9 cellular contexts compared by ENCODE assay signal in genomic region chr22:40826292-40826691, GRCh38. TPM values are rescaled to one million over a fixed set of nuclear protein-coding genes. Genes with fewer than 3 reads are reported as not detected.
DNase-seq lines count a peak whose midpoint lies in the region; ATAC-seq and TF ChIP-seq lines count a peak whose summit lies in the region.
"Not testable (repeated sequence)": the region's sequence is repeated elsewhere in the genome, so short reads cannot be mapped to it uniquely, and the experiment has no call there.
"Had no signal": no experiment of that assay in that cellular context is flagged by ENCODE, and none has a peak within 500 bp of the region (broad histone marks: within the 10 kb centered on the region; RNA-seq: fewer than 3 reads in every experiment).

No MANE protein-coding gene starts in this region.

- ATAC-seq in GM23338, PC-3: not testable (repeated sequence)
- ATAC-seq in right lobe of liver = peak in 3 of 4 donors; percentile 24 to 50 (median 26)

- not testable (repeated sequence) for H3K9me3 ChIP-seq in PC-3 (ENCODE audit: low read length); endodermal cell (ENCODE audit: control insufficient read depth, low read length); right lobe of liver

- H3K4me1 ChIP-seq in GM23338 (ENCODE audit: insufficient read depth) = peaks cover 19% of the 10 kb centered on the region
- not testable (repeated sequence) for H3K4me1 ChIP-seq in PC-3 (ENCODE audit: insufficient read depth, low read length); endodermal cell (ENCODE audit: control insufficient read depth, insufficient read depth, low read length)
- H3K4me1 ChIP-seq in right lobe of liver = peaks cover 0 to 18% (median 5%) of the 10 kb centered on the region in 4 donors

- intact Hi-C loops in PC-3 (cut with micrococcal nuclease); right lobe of liver (cut with DNase I): not testable (repeated sequence)

- TSS peak; percentile 79 for BruUV-seq in PC-3 (replicated peaks; lab: Mats Ljungman, UMichigan)

- DNase-seq in GM23338 (ENCODE audit: low spot score); PC-3; endodermal cell; right lobe of liver: not testable (repeated sequence)

- H3K4me2 ChIP-seq in GM23338 = peak overlapping the region; percentile 37
- H3K4me2 ChIP-seq in PC-3 (ENCODE audit: low read length) = not testable (repeated sequence)

- H4K20me1 ChIP-seq in GM23338 (replicated peaks; ENCODE audit: insufficient read depth); PC-3 (ENCODE audit: low read length): not testable (repeated sequence)

- H3K79me2 ChIP-seq in GM23338 (replicated peaks; ENCODE audit: insufficient read depth); PC-3 (ENCODE audit: low read length): not testable (repeated sequence)

- H3K27ac Mint-ChIP-seq in GM23338 (peak overlapping the region; percentile 96), endodermal cell (peak overlapping the region; percentile 84)

- POLR2A ChIA-PET in PC-3 (lab: Charles Lee; ENCODE audit: unreplicated experiment) = interaction anchor here (0.7 kb wide), 1 partner anchor 12 kb away, joined by 3 read pairs; no protein-coding TSS in a partner anchor

- H3K36me3 Mint-ChIP-seq in GM23338 (ENCODE audit: low read depth) (peaks cover 61% of the 10 kb centered on the region), endodermal cell (ENCODE audit: low read depth) (peaks cover 65% of the 10 kb centered on the region)

- H3K27me3 ChIP-seq in GM23338 (ENCODE audit: insufficient read depth); PC-3 (ENCODE audit: low read length); endodermal cell (ENCODE audit: control insufficient read depth, insufficient read depth, low read length, poor library complexity, severe bottlenecking); right lobe of liver: not testable (repeated sequence)

- TF ChIP-seq POLR2A in right lobe of liver (IDR thresholded peaks at IDR 0.05) = not testable (repeated sequence)

- not testable (repeated sequence) for H3K9me3 Mint-ChIP-seq in GM23338, endodermal cell

- peak overlapping the region; percentile 47 for H3K4me3 Mint-ChIP-seq in GM23338
- H3K4me3 Mint-ChIP-seq in endodermal cell = not testable (repeated sequence)

- H3F3A ChIP-seq in GM23338 (replicated peaks; ENCODE audit: low read depth); PC-3 (ENCODE audit: low read length, unreplicated experiment): not testable (repeated sequence)

- not testable (repeated sequence) for H3K9me2 ChIP-seq in GM23338 (ENCODE audit: insufficient read depth); PC-3 (replicated peaks; ENCODE audit: low read length)

- CTCF ChIA-PET in PC-3 (lab: Charles Lee) = not testable (repeated sequence)

- peak overlapping the region; percentile 96 for H3K27ac ChIP-seq in GM23338 (ENCODE audit: low read depth)
- not testable (repeated sequence) for H3K27ac ChIP-seq in PC-3 (ENCODE audit: low read length); endodermal cell (ENCODE audit: low read depth, low read length)
- H3K27ac ChIP-seq in right lobe of liver = peak overlapping the region; percentile 20 to 72 (median 27)

- WGBS in endodermal cell (ENCODE audit: insufficient coverage in 1 of 2, insufficient read length in 1 of 2), 2 experiments = 80 to 91% methylated on average over 1 of the region's 2 CpGs
- WGBS in right lobe of liver (ENCODE audit: insufficient coverage, low coverage, low lambda C conversion rate, missing lambda C conversion rate) = no CpG with 5 or more reads among the region's 2 CpGs

- H3K36me3 ChIP-seq in GM23338 (ENCODE audit: insufficient read depth) (peaks cover 20% of the 10 kb centered on the region; the same call in 1 of the 2 replicates), PC-3 (ENCODE audit: low read depth, low read length) (peaks cover 38% of the 10 kb centered on the region), endodermal cell (ENCODE audit: control insufficient read depth, insufficient read depth, low read length) (peaks cover 76% of the 10 kb centered on the region), right lobe of liver (peaks cover 0 to 54% (median 18%) of the 10 kb centered on the region in 4 donors)

- TF ChIP-seq CTCF in GM23338 (conservative IDR thresholded peaks at IDR 0.05; ENCODE audit: low read depth in 2 of 2); PC-3 (conservative IDR thresholded peaks at IDR 0.05; ENCODE audit: low read depth, low read length); endodermal cell (conservative IDR thresholded peaks at IDR 0.05); right lobe of liver (IDR thresholded peaks at IDR 0.05): not testable (repeated sequence)

- H3K4me3 ChIP-seq in GM23338 = peak overlapping the region; percentile 11; the same call in 1 of the 2 replicates
- H3K4me3 ChIP-seq in PC-3 (ENCODE audit: low read length); right lobe of liver: not testable (repeated sequence)
- peak overlapping the region; percentile 66 for H3K4me3 ChIP-seq in endodermal cell (ENCODE audit: low read length)

- H3K4me1 Mint-ChIP-seq in GM23338 = peaks cover 25% of the 10 kb centered on the region; the same call in 2 of the 3 replicates
- H3K4me1 Mint-ChIP-seq in endodermal cell = peaks cover 17% of the 10 kb centered on the region

- H3K27me3 Mint-ChIP-seq in GM23338 (ENCODE audit: insufficient read depth, low read depth, poor library complexity); endodermal cell (ENCODE audit: insufficient read depth): not testable (repeated sequence)

- not testable (repeated sequence) for H3K9ac ChIP-seq in PC-3 (ENCODE audit: low read length)
- H3K9ac ChIP-seq in endodermal cell (ENCODE audit: extremely low read depth, low read length, poor library complexity, severe bottlenecking) = peak overlapping the region; percentile 42

- H2AFZ ChIP-seq in GM23338; PC-3 (ENCODE audit: low read length): not testable (repeated sequence)

RNA-seq across cellular contexts. Expression of gene SLC25A17, which starts 7.1 kb away (rescaled TPM):
- 40.0 and 43.6 TPM in 2 replicates for total RNA-seq in GM23338 (2014; rRNA removed; shearing (Covaris generic))
- 28.2 and 35.4 TPM in 2 replicates for polyA plus RNA-seq in GM23338 (2016; fragmentation: Nextera tagmentation; extraction: Ambion mirVana)
- total RNA-seq in PC-3 (2014; rRNA removed) (18.3 and 24.7 TPM in 2 replicates), endodermal cell (10 to 100 TPM; 25.4 to 29.4 TPM), right lobe of liver (10 to 100 TPM; 10.9 to 15.5 (median 13.0) TPM)
- polyA plus RNA-seq in endodermal cell (2013, experiment 1 of 2) = 24.3 TPM
- polyA plus RNA-seq in endodermal cell (2013, experiment 2 of 2) = 23.4 TPM

RNA-seq across cellular contexts. Expression of gene ST13, which starts 30.1 kb away (rescaled TPM):
- total RNA-seq in GM23338 (2014; rRNA removed; shearing (Covaris generic)) = 148 and 159 TPM in 2 replicates
- polyA plus RNA-seq in GM23338 (2016; fragmentation: Nextera tagmentation; extraction: Ambion mirVana) = 208 and 238 TPM in 2 replicates
- total RNA-seq in PC-3 (2014; rRNA removed) (136 and 143 TPM in 2 replicates), endodermal cell (100 to 1,000 TPM; 310 to 324 TPM), right lobe of liver (100 to 1,000 TPM in 4 of 6 experiments, 10 to 100 TPM in 2; 70.3 to 262 (median 143) TPM)
- 220 TPM for polyA plus RNA-seq in endodermal cell (2013, experiment 1 of 2)
- 226 TPM for polyA plus RNA-seq in endodermal cell (2013, experiment 2 of 2)

RNA-seq across cellular contexts. Expression of gene XPNPEP3, which starts 30.7 kb away (rescaled TPM):
- 19.5 and 22.9 TPM in 2 replicates for total RNA-seq in GM23338 (2014; rRNA removed; shearing (Covaris generic))
- 10.4 and 11.6 TPM in 2 replicates for polyA plus RNA-seq in GM23338 (2016; fragmentation: Nextera tagmentation; extraction: Ambion mirVana)
- total RNA-seq in PC-3 (2014; rRNA removed) = 7.9 and 8.5 TPM in 2 replicates
- 10 to 100 TPM; 27.6 to 32.7 TPM for total RNA-seq in endodermal cell
- 18.9 TPM for polyA plus RNA-seq in endodermal cell (2013, experiment 1 of 2)
- polyA plus RNA-seq in endodermal cell (2013, experiment 2 of 2) = 18.0 TPM
- 10 to 100 TPM in 5 of 6 experiments, 1 to 10 TPM in 1; 9.2 to 33.7 (median 18.5) TPM for total RNA-seq in right lobe of liver

RNA-seq across cellular contexts. Expression of gene DNAJB7, which starts 35.6 kb away (rescaled TPM):
- total RNA-seq in GM23338 (2014; rRNA removed; shearing (Covaris generic)) = not detected in 2 replicates
- 0.40 and 0.63 TPM in 2 replicates for polyA plus RNA-seq in GM23338 (2016; fragmentation: Nextera tagmentation; extraction: Ambion mirVana)
- not detected in 2 replicates for total RNA-seq in PC-3 (2014; rRNA removed)
- total RNA-seq in endodermal cell = not detected
- polyA plus RNA-seq in endodermal cell (2013, experiment 1 of 2) = not detected
- polyA plus RNA-seq in endodermal cell (2013, experiment 2 of 2) = not detected
- total RNA-seq in right lobe of liver = not detected
- total RNA-seq: CD4-positive, alpha-beta T cell; HT-29; Right ventricle myocardium inferior; SK-MEL-5 had no signal
- polyA plus RNA-seq: BJ had no signal
